Comparison of ENCODE assay signal across 27 cellular contexts in genomic region chr2:74378007-74378406, GRCh38.
"Had no signal": no experiment of that assay in that cellular context is flagged by ENCODE, and none has a peak within 500 bp of the region (broad histone marks: within the 10 kb centered on the region; RNA-seq: fewer than 3 reads in every experiment).

No MANE protein-coding gene starts in this region.

- H3K36me3 Mint-ChIP-seq: natural killer cell had no signal

- H3K27ac ChIP-seq: epithelial cell of prostate, gastrocnemius medialis, heart left ventricle, hepatocyte, neutrophil, parathyroid adenoma, thoracic aorta, tibial nerve, upper lobe of left lung had no signal

- H3K9ac ChIP-seq: parathyroid adenoma had no signal

- ATAC-seq: esophagus mucosa; gastrocnemius medialis; heart left ventricle; left lobe of liver; natural killer cell; sciatic nerve; stimulated activated memory B cell treated with anti-CD40 and anti-IgM and Interleukin-4, amounts not matched to agents 10 μg/mL and 1 μg/mL and 100 μg/mL, for 72 hours; stimulated activated naive CD8-positive, alpha-beta T cell treated with anti-CD3 and anti-CD28 coated beads, Interleukin-15, Interleukin-2, amounts not matched to agents 100 U/mL and 50 U/mL, for 24 hours had no signal

- H3K9me3 Mint-ChIP-seq: memory B cell; natural killer cell; neural crest cell; stimulated activated memory B cell treated with anti-CD40 and anti-IgM and Interleukin-4, amounts not matched to agents 10 μg/mL and 1 μg/mL and 100 μg/mL, for 72 hours had no signal

- H3K4me2 ChIP-seq: hepatocyte had no signal

- FAIRE-seq: colon, endometrium, kidney, urothelium cell line had no signal

- H2AFZ ChIP-seq: hepatocyte, parathyroid adenoma had no signal

- H3K4me3 Mint-ChIP-seq: memory B cell; natural killer cell; neural crest cell; stimulated activated memory B cell treated with anti-CD40 and anti-IgM and Interleukin-4, amounts not matched to agents 10 μg/mL and 1 μg/mL and 100 μg/mL, for 72 hours had no signal

- H3K27ac Mint-ChIP-seq: memory B cell; stimulated activated memory B cell treated with anti-CD40 and anti-IgM and Interleukin-4, amounts not matched to agents 10 μg/mL and 1 μg/mL and 100 μg/mL, for 72 hours had no signal

- DNase-seq: effector CD8-positive, alpha-beta T cell; foreskin fibroblast; gastrocnemius medialis; heart left ventricle; kidney; natural killer cell; stimulated activated CD4-positive, alpha-beta T cell treated with anti-CD3 and anti-CD28 coated beads, Interleukin-2, amount 100 ng/mL, for 24 hours; stimulated activated CD4-positive, alpha-beta T cell treated with anti-CD3 and anti-CD28 coated beads, Interleukin-4, amount 100 ng/mL, for 24 hours; stimulated activated naive CD8-positive, alpha-beta T cell treated with anti-CD3 and anti-CD28 coated beads, Interleukin-15, Interleukin-2, amounts not matched to agents 100 U/mL and 50 U/mL, for 24 hours; substantia nigra had no signal

- H3K9me3 ChIP-seq: gastrocnemius medialis, heart left ventricle, neutrophil, thoracic aorta, tibial nerve, upper lobe of left lung had no signal

- H3K4me3 ChIP-seq: gastrocnemius medialis, heart left ventricle, hepatocyte, lung, thoracic aorta, tibial nerve, upper lobe of left lung had no signal

- H3K27me3 ChIP-seq: gastrocnemius medialis, heart left ventricle, hepatocyte, neutrophil, tibial nerve, upper lobe of left lung had no signal
